Comparison of ENCODE assay signal across 1 cellular context in the genomic region with DNA sequence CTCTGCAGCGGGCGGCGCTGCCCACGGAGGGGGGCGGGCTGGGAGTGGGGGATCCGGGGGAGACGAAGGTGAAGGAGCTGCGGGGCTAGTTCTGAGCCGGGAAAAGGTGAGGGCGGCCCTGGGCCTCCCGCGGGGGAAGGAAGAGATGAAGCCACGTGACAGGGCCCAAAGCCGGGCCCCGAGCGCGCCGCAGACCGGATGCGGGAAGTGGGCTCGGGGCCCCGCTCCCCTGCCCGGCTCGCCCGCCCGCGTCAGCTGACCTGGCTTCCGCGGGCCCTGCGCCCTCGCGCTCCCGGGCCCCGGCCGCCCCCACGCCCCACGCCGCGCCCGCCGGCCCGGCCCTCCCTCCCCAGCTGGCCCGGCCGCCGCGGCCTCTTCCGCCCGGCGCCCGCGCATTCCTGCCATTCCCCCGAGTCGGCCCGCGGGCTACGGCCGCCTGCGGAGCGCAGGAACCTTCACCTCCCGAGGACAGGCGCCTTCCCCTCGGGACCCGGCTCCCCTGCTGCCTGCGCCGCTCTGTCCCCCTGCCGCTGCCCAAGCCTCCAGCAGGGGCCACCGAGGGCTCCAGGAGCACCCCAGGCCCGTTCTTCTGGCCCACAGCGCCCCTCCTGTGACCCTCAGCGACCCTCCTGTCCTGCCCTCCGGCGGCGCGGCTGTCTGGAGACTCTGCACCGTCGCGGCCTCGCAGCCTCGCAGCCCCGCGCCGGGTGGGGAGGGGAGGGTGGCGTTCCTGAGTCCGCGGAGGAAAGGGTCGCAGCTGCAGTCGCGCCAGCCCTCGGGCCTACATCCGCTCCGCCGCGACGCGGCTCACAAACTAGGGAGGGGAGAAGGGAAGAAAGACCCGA.
A peak's percentile ranks its signal among the peaks of the same experiment; 100 is the strongest.
TF ChIP-seq lines count a peak whose summit lies in the region.

No MANE protein-coding gene starts in this region.

TF ChIP-seq in GM12878, 131 proteins besides CTCF, POLR2A, EP300 and RAD21 (continued from another document and continues in another):
- no peak for TF ChIP-seq SUPT20H (IDR thresholded peaks at IDR 0.05; ENCODE audit: borderline replicate concordance, control insufficient read depth, low read depth, low read length)
- peak; percentile 65; the same call in 1 of the 2 replicates for TF ChIP-seq LARP7 (IDR thresholded peaks at IDR 0.05)
- TF ChIP-seq SMARCA5 (IDR thresholded peaks at IDR 0.05), result peak; percentile 96
- TF ChIP-seq, protein P1, sequence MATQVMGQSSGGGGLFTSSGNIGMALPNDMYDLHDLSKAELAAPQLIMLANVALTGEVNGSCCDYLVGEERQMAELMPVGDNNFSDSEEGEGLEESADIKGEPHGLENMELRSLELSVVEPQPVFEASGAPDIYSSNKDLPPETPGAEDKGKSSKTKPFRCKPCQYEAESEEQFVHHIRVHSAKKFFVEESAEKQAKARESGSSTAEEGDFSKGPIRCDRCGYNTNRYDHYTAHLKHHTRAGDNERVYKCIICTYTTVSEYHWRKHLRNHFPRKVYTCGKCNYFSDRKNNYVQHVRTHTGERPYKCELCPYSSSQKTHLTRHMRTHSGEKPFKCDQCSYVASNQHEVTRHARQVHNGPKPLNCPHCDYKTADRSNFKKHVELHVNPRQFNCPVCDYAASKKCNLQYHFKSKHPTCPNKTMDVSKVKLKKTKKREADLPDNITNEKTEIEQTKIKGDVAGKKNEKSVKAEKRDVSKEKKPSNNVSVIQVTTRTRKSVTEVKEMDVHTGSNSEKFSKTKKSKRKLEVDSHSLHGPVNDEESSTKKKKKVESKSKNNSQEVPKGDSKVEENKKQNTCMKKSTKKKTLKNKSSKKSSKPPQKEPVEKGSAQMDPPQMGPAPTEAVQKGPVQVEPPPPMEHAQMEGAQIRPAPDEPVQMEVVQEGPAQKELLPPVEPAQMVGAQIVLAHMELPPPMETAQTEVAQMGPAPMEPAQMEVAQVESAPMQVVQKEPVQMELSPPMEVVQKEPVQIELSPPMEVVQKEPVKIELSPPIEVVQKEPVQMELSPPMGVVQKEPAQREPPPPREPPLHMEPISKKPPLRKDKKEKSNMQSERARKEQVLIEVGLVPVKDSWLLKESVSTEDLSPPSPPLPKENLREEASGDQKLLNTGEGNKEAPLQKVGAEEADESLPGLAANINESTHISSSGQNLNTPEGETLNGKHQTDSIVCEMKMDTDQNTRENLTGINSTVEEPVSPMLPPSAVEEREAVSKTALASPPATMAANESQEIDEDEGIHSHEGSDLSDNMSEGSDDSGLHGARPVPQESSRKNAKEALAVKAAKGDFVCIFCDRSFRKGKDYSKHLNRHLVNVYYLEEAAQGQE (IDR thresholded peaks at IDR 0.05; ENCODE audit: low read depth, low read length), result no peak
- no peak for TF ChIP-seq TCF3 (IDR thresholded peaks at IDR 0.05; ENCODE audit: borderline replicate concordance, insufficient read depth, low read depth, low read length)
- TF ChIP-seq BHLHE40 (IDR thresholded peaks at IDR 0.05; ENCODE audit: borderline replicate concordance in 1 of 2, low read depth in 2 of 2, low read length in 1 of 2), result peak; percentile 84 to 94
- TF ChIP-seq HDAC6 (IDR thresholded peaks at IDR 0.05; ENCODE audit: unreplicated experiment), result no peak
- TF ChIP-seq, protein P2, sequence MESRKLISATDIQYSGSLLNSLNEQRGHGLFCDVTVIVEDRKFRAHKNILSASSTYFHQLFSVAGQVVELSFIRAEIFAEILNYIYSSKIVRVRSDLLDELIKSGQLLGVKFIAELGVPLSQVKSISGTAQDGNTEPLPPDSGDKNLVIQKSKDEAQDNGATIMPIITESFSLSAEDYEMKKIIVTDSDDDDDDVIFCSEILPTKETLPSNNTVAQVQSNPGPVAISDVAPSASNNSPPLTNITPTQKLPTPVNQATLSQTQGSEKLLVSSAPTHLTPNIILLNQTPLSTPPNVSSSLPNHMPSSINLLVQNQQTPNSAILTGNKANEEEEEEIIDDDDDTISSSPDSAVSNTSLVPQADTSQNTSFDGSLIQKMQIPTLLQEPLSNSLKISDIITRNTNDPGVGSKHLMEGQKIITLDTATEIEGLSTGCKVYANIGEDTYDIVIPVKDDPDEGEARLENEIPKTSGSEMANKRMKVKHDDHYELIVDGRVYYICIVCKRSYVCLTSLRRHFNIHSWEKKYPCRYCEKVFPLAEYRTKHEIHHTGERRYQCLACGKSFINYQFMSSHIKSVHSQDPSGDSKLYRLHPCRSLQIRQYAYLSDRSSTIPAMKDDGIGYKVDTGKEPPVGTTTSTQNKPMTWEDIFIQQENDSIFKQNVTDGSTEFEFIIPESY (IDR thresholded peaks at IDR 0.05), result no peak
- TF ChIP-seq CREM (IDR thresholded peaks at IDR 0.05; ENCODE audit: low read depth), result no peak
- TF ChIP-seq, protein P3, sequence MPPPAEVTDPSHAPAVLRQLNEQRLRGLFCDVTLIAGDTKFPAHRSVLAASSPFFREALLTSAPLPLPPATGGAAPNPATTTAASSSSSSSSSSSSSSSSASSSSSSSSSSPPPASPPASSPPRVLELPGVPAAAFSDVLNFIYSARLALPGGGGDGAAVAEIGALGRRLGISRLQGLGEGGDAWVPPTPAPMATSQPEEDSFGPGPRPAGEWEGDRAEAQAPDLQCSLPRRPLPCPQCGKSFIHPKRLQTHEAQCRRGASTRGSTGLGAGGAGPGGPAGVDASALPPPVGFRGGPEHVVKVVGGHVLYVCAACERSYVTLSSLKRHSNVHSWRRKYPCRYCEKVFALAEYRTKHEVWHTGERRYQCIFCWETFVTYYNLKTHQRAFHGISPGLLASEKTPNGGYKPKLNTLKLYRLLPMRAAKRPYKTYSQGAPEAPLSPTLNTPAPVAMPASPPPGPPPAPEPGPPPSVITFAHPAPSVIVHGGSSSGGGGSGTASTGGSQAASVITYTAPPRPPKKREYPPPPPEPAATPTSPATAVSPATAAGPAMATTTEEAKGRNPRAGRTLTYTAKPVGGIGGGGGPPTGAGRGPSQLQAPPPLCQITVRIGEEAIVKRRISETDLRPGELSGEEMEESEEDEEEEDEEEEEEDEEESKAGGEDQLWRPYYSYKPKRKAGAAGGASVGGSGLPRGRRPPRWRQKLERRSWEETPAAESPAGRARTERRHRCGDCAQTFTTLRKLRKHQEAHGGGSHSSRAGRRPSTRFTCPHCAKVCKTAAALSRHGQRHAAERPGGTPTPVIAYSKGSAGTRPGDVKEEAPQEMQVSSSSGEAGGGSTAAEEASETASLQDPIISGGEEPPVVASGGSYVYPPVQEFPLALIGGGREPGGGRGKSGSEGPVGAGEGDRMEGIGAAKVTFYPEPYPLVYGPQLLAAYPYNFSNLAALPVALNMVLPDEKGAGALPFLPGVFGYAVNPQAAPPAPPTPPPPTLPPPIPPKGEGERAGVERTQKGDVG (CRISPR knock-in tag; IDR thresholded peaks at IDR 0.05), result no peak
- TF ChIP-seq, protein P4, sequence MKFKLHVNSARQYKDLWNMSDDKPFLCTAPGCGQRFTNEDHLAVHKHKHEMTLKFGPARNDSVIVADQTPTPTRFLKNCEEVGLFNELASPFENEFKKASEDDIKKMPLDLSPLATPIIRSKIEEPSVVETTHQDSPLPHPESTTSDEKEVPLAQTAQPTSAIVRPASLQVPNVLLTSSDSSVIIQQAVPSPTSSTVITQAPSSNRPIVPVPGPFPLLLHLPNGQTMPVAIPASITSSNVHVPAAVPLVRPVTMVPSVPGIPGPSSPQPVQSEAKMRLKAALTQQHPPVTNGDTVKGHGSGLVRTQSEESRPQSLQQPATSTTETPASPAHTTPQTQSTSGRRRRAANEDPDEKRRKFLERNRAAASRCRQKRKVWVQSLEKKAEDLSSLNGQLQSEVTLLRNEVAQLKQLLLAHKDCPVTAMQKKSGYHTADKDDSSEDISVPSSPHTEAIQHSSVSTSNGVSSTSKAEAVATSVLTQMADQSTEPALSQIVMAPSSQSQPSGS (IDR thresholded peaks at IDR 0.05; ENCODE audit: low read length), result no peak
- TF ChIP-seq ZNF24 (IDR thresholded peaks at IDR 0.05), result no peak
- TF ChIP-seq NR2F1 (conservative IDR thresholded peaks at IDR 0.05), result peak; percentile 68
- TF ChIP-seq FOS (IDR thresholded peaks at IDR 0.05; ENCODE audit: borderline replicate concordance, extremely low read depth, insufficient read length), result no peak
- TF ChIP-seq SMAD5 (IDR thresholded peaks at IDR 0.05; ENCODE audit: low read depth), result no peak
- TF ChIP-seq HCFC1 (IDR thresholded peaks at IDR 0.05; ENCODE audit: low read length), result no peak; the same call in 1 of the 2 replicates
- TF ChIP-seq EGR1 (IDR thresholded peaks at IDR 0.05; ENCODE audit: borderline replicate concordance in 1 of 2, low read depth in 2 of 2, low read length in 2 of 2), result peak in 1 of 2 experiments; percentile 73; a peak in 1 of 3 replicates
- no peak for TF ChIP-seq POLR2AphosphoS2 (IDR thresholded peaks at IDR 0.05; ENCODE audit: low read depth, low read length)
- TF ChIP-seq, protein P5, sequence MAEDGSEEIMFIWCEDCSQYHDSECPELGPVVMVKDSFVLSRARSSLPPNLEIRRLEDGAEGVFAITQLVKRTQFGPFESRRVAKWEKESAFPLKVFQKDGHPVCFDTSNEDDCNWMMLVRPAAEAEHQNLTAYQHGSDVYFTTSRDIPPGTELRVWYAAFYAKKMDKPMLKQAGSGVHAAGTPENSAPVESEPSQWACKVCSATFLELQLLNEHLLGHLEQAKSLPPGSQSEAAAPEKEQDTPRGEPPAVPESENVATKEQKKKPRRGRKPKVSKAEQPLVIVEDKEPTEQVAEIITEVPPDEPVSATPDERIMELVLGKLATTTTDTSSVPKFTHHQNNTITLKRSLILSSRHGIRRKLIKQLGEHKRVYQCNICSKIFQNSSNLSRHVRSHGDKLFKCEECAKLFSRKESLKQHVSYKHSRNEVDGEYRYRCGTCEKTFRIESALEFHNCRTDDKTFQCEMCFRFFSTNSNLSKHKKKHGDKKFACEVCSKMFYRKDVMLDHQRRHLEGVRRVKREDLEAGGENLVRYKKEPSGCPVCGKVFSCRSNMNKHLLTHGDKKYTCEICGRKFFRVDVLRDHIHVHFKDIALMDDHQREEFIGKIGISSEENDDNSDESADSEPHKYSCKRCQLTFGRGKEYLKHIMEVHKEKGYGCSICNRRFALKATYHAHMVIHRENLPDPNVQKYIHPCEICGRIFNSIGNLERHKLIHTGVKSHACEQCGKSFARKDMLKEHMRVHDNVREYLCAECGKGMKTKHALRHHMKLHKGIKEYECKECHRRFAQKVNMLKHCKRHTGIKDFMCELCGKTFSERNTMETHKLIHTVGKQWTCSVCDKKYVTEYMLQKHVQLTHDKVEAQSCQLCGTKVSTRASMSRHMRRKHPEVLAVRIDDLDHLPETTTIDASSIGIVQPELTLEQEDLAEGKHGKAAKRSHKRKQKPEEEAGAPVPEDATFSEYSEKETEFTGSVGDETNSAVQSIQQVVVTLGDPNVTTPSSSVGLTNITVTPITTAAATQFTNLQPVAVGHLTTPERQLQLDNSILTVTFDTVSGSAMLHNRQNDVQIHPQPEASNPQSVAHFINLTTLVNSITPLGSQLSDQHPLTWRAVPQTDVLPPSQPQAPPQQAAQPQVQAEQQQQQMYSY (CRISPR knock-in tag; IDR thresholded peaks at IDR 0.05), result no peak
- TF ChIP-seq, protein P6, sequence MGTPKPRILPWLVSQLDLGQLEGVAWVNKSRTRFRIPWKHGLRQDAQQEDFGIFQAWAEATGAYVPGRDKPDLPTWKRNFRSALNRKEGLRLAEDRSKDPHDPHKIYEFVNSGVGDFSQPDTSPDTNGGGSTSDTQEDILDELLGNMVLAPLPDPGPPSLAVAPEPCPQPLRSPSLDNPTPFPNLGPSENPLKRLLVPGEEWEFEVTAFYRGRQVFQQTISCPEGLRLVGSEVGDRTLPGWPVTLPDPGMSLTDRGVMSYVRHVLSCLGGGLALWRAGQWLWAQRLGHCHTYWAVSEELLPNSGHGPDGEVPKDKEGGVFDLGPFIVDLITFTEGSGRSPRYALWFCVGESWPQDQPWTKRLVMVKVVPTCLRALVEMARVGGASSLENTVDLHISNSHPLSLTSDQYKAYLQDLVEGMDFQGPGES (IDR thresholded peaks at IDR 0.05), result no peak
- TF ChIP-seq ZNF207 (IDR thresholded peaks at IDR 0.05; ENCODE audit: borderline replicate concordance), result peak; percentile 79
- TF ChIP-seq NR2C2 (IDR thresholded peaks at IDR 0.05; ENCODE audit: borderline replicate concordance, control insufficient read depth, insufficient read length, low read depth), result no peak
- TF ChIP-seq CHD2 (IDR thresholded peaks at IDR 0.05; ENCODE audit: borderline replicate concordance, low read depth, low read length), result no peak
- TF ChIP-seq IKZF1 (conservative IDR thresholded peaks at IDR 0.05), result peak; percentile 93
- no peak for TF ChIP-seq MEF2A (IDR thresholded peaks at IDR 0.05; ENCODE audit: insufficient read depth, low read depth, low read length)
- TF ChIP-seq TAF1 (IDR thresholded peaks at IDR 0.05; ENCODE audit: borderline replicate concordance, low read depth, low read length), result peak; percentile 55; the same call in 1 of the 2 replicates
- peak; percentile 35; the same call in 1 of the 2 replicates for TF ChIP-seq EED (IDR thresholded peaks at IDR 0.05; ENCODE audit: low read depth)
- TF ChIP-seq RAD51 (IDR thresholded peaks at IDR 0.05), result peak; percentile 77
- 0 out of 2 replicates have a peak, but pooled peaks have one; percentile 15 for TF ChIP-seq HDGF (IDR thresholded peaks at IDR 0.05)
- no peak for TF ChIP-seq POU2F2 (IDR thresholded peaks at IDR 0.05; ENCODE audit: borderline replicate concordance, low read depth, low read length)
- TF ChIP-seq, protein P7, sequence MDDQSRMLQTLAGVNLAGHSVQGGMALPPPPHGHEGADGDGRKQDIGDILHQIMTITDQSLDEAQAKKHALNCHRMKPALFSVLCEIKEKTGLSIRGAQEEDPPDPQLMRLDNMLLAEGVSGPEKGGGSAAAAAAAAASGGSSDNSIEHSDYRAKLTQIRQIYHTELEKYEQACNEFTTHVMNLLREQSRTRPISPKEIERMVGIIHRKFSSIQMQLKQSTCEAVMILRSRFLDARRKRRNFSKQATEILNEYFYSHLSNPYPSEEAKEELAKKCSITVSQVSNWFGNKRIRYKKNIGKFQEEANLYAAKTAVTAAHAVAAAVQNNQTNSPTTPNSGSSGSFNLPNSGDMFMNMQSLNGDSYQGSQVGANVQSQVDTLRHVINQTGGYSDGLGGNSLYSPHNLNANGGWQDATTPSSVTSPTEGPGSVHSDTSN (IDR thresholded peaks at IDR 0.05; ENCODE audit: insufficient replicate concordance, low read depth, low read length), result no peak
- no peak for TF ChIP-seq YBX1 (IDR thresholded peaks at IDR 0.05)
- TF ChIP-seq, protein P8, sequence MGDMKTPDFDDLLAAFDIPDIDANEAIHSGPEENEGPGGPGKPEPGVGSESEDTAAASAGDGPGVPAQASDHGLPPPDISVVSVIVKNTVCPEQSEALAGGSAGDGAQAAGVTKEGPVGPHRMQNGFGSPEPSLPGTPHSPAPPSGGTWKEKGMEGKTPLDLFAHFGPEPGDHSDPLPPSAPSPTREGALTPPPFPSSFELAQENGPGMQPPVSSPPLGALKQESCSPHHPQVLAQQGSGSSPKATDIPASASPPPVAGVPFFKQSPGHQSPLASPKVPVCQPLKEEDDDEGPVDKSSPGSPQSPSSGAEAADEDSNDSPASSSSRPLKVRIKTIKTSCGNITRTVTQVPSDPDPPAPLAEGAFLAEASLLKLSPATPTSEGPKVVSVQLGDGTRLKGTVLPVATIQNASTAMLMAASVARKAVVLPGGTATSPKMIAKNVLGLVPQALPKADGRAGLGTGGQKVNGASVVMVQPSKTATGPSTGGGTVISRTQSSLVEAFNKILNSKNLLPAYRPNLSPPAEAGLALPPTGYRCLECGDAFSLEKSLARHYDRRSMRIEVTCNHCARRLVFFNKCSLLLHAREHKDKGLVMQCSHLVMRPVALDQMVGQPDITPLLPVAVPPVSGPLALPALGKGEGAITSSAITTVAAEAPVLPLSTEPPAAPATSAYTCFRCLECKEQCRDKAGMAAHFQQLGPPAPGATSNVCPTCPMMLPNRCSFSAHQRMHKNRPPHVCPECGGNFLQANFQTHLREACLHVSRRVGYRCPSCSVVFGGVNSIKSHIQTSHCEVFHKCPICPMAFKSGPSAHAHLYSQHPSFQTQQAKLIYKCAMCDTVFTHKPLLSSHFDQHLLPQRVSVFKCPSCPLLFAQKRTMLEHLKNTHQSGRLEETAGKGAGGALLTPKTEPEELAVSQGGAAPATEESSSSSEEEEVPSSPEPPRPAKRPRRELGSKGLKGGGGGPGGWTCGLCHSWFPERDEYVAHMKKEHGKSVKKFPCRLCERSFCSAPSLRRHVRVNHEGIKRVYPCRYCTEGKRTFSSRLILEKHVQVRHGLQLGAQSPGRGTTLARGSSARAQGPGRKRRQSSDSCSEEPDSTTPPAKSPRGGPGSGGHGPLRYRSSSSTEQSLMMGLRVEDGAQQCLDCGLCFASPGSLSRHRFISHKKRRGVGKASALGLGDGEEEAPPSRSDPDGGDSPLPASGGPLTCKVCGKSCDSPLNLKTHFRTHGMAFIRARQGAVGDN (IDR thresholded peaks at IDR 0.05), result peak; percentile 47
